Comparison of ENCODE assay signal across 25 cellular contexts in genomic region chr16:72763927-72764628, GRCh38.
A peak's percentile ranks its signal among the peaks of the same experiment; 100 is the strongest.
DNase-seq lines count a peak whose midpoint lies in the region; ATAC-seq and TF ChIP-seq lines count a peak whose summit lies in the region.
"Had no signal": no experiment of that assay in that cellular context is flagged by ENCODE, and none has a peak within 500 bp of the region (broad histone marks: within the 10 kb centered on the region; RNA-seq: fewer than 3 reads in every experiment).

No MANE protein-coding gene starts in this region.

- peak; percentile 38 for DNase-seq in NCI-H2171 treated with DMSO at 0.1 percent for 48 hours (lab: John Stamatoyannopoulos, UW)
- DNase-seq in astrocyte of the hippocampus (ENCODE audit: low read depth, low spot score) = peak; percentile 31
- peak; percentile 22 for DNase-seq in renal cortical epithelial cell (ENCODE audit: low read depth)
- no peak for DNase-seq in activated effector memory CD4-positive, alpha-beta T cell treated with anti-CD3 and anti-CD28 coated beads, Interleukin-2, amount 50 U/mL, for 16 hours
- DNase-seq in MG63 = no peak
- DNase-seq in adrenal gland = no peak
- DNase-seq: activated CD4-positive, alpha-beta T cell treated with anti-CD3 and anti-CD28 coated beads, Interleukin-2, amount 50 U/mL, for 1 hour; activated naive CD8-positive, alpha-beta T cell treated with anti-CD3 and anti-CD28 coated beads for 36 hours; CD8-positive, alpha-beta T cell; DMS53; effector CD4-positive, alpha-beta T cell; erythroblast; foreskin keratinocyte; GDM1; left ventricle myocardium superior; NCI-H1092; PC-9; SIG-M5; T-cell; testis had no signal

- ATAC-seq in GM18511 (IDR thresholded peaks at IDR 0.05; ENCODE audit: unreplicated experiment) = peak; percentile 56
- ATAC-seq: CD8-positive, alpha-beta T cell; foreskin keratinocyte; left ventricle myocardium superior; stimulated activated memory B cell treated with anti-CD40 and anti-IgM and Interleukin-4, amounts not matched to agents 10 μg/mL and 1 μg/mL and 100 μg/mL, for 72 hours; T-cell had no signal

- no peaks in the 10 kb centered on the region for H3K27me3 ChIP-seq in MG63
- H3K27me3 ChIP-seq in adrenal gland = no peaks in the 10 kb centered on the region
- H3K27me3 ChIP-seq: foreskin keratinocyte, hepatocyte, testis had no signal

- intact Hi-C loops in adrenal gland (cut with DNase I) = no loop called here

- H3K4me3 ChIP-seq in MG63 (no peak overlapping the region), adrenal gland (no peak overlapping the region)
- H3K4me3 ChIP-seq: hepatocyte, PC-9, smooth muscle cell, testis had no signal

- no peak for TF ChIP-seq POLR2A in adrenal gland (IDR thresholded peaks at IDR 0.05)

- TF ChIP-seq CTCF in adrenal gland (IDR thresholded peaks at IDR 0.05) = no peak

- WGBS in adrenal gland, 4 donors = 67 to 84% (median 72%) methylated on average over 8 of the region's 8 CpGs

- H3K9me3 ChIP-seq in MG63 (no peaks in the 10 kb centered on the region), adrenal gland (replicated peaks in 1 of 3) (no peaks in the 10 kb centered on the region)
- H3K9me3 ChIP-seq: testis had no signal

- H3K36me3 ChIP-seq in MG63 (no peaks in the 10 kb centered on the region), adrenal gland (replicated peaks in 1 of 2) (no peaks in the 10 kb centered on the region)

- H3K4me1 ChIP-seq in adrenal gland (replicated peaks in 1 of 2) = no peaks in the 10 kb centered on the region
- H3K4me1 ChIP-seq: foreskin keratinocyte had no signal

- no peak overlapping the region for H3K27ac ChIP-seq in adrenal gland
- H3K27ac ChIP-seq: foreskin keratinocyte, hepatocyte, PC-9, VCaP had no signal

Comparison
In these comparisons a context has a peak if more than half of its experiments do, and no peak if none do; other contexts are left out.
1. DNase-seq: peak in NCI-H2171 treated with DMSO at 0.1 percent for 48 hours (single experiment), astrocyte of the hippocampus (single experiment) and renal cortical epithelial cell (single experiment); none in activated effector memory CD4-positive, alpha-beta T cell treated with anti-CD3 and anti-CD28 coated beads, Interleukin-2, amount 50 U/mL, for 16 hours (single experiment), MG63 (single experiment) and adrenal gland (0 of 7).